Comparison of ENCODE assay signal across 9 cellular contexts in the genomic region with DNA sequence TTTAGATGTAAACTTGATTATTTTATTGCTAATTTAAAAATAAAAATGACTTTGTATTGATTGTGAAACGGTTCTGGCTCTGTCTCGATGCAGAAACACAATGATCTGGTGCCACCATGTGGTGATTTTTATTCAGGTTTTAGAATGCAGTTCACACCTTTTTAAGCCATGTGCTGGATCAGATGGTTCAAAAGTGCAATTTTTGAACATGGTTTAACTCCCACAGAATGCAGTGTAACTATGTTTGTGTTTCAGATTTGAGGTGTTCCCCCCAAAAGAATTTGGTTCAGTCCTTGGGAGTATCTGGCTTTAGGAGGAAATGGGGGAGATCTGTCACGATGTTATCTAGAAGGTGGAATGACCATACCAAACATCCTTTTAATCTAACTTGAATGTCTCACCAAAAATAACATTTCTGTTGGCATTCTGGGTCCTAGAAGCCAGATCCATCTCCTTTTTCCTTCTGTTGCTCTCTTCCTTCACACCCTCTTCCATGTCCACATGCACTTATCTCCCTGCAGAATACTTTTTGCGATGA. TPM values are rescaled to one million over a fixed set of nuclear protein-coding genes. Genes with fewer than 3 reads are reported as not detected.
DNase-seq lines count a peak whose midpoint lies in the region; ATAC-seq and TF ChIP-seq lines count a peak whose summit lies in the region.
"Had no signal": no experiment of that assay in that cellular context is flagged by ENCODE, and none has a peak within 500 bp of the region (broad histone marks: within the 10 kb centered on the region; RNA-seq: fewer than 3 reads in every experiment).

No MANE protein-coding gene starts in this region.

- H3K36me3 ChIP-seq in HEK293 (ENCODE audit: control insufficient read depth in 2 of 2, insufficient read depth in 1 of 2, low read length in 2 of 2): peaks cover 0 to 74% of the 10 kb centered on the region in 2 experiments; a peak in 2 of 3 replicates

- CTCF ChIA-PET in HEK293 (lab: Yijun Ruan, JAX): interaction anchor here (0.6 to 12.5 kb wide), 7 partner anchors 9 to 1643 kb away, joined by 3 to 110 read pairs (median 6); a partner anchor contains a TSS

- no peaks in the 10 kb centered on the region for H3K9me3 ChIP-seq in HEK293 (ENCODE audit: control insufficient read depth, insufficient read depth, low read depth, low read length)
- H3K9me3 ChIP-seq: BLaER1 had no signal

- H3K36me3 Mint-ChIP-seq in activated T-helper 17 cell treated with anti-CD3 and anti-CD28 coated beads, Interleukin-2, amount 50 U/mL, for 72 hours (ENCODE audit: low read depth): peaks cover 53% of the 10 kb centered on the region
- H3K36me3 Mint-ChIP-seq in glutamatergic neuron (ENCODE audit: unreplicated experiment): no peaks in the 10 kb centered on the region

- peak; percentile 50 for DNase-seq in DMS53 (lab: John Stamatoyannopoulos, UW)
- no peak for DNase-seq in DMS53 treated with DMSO at 0.1 percent for 48 hours (lab: John Stamatoyannopoulos, UW; ENCODE audit: unreplicated experiment)
- peak; percentile 29 for DNase-seq in NCI-H345 treated with DMSO at 0.1 percent for 48 hours (lab: John Stamatoyannopoulos, UW; ENCODE audit: unreplicated experiment)
- DNase-seq in glutamatergic neuron: no peak
- no peak for DNase-seq in retinal pigment epithelial cell (ENCODE audit: low read depth)
- no peak for DNase-seq in UCSD-AML1 (lab: John Stamatoyannopoulos, UW; ENCODE audit: unreplicated experiment)

- H3K27ac Mint-ChIP-seq in activated T-helper 17 cell treated with anti-CD3 and anti-CD28 coated beads, Interleukin-2, amount 50 U/mL, for 72 hours: no peak overlapping the region
- no peak overlapping the region for H3K27ac Mint-ChIP-seq in glutamatergic neuron (ENCODE audit: unreplicated experiment)

- H3K4me3 Mint-ChIP-seq in activated T-helper 17 cell treated with anti-CD3 and anti-CD28 coated beads, Interleukin-2, amount 50 U/mL, for 72 hours: no peak overlapping the region
- no peak overlapping the region for H3K4me3 Mint-ChIP-seq in glutamatergic neuron (ENCODE audit: unreplicated experiment)

- ATAC-seq in activated T-helper 17 cell treated with anti-CD3 and anti-CD28 coated beads, Interleukin-2, amount 50 U/mL, for 72 hours (replicated peaks): peak; percentile 68

- H3K27me3 Mint-ChIP-seq in activated T-helper 17 cell treated with anti-CD3 and anti-CD28 coated beads, Interleukin-2, amount 50 U/mL, for 72 hours: no peaks in the 10 kb centered on the region
- peaks cover 4% of the 10 kb centered on the region for H3K27me3 Mint-ChIP-seq in glutamatergic neuron (ENCODE audit: unreplicated experiment)

- H3K9me3 Mint-ChIP-seq in activated T-helper 17 cell treated with anti-CD3 and anti-CD28 coated beads, Interleukin-2, amount 50 U/mL, for 72 hours: no peaks in the 10 kb centered on the region
- H3K9me3 Mint-ChIP-seq in glutamatergic neuron (ENCODE audit: unreplicated experiment): no peaks in the 10 kb centered on the region

- no peaks in the 10 kb centered on the region for H3K4me1 Mint-ChIP-seq in activated T-helper 17 cell treated with anti-CD3 and anti-CD28 coated beads, Interleukin-2, amount 50 U/mL, for 72 hours
- H3K4me1 Mint-ChIP-seq in glutamatergic neuron (ENCODE audit: low read depth, unreplicated experiment): no peaks in the 10 kb centered on the region

- TF ChIP-seq CTCF in HEK293 (tag by site-specific recombination; IDR thresholded peaks at IDR 0.05): peak; percentile 36; the same call in 1 of the 2 replicates
- TF ChIP-seq CTCF in glutamatergic neuron (IDR thresholded peaks at IDR 0.05; ENCODE audit: partially characterized antibody, unreplicated experiment): peak; percentile 66
- TF ChIP-seq CTCF in retinal pigment epithelial cell (conservative IDR thresholded peaks at IDR 0.05; ENCODE audit: low read depth, low read length): peak; percentile 45

- H3K4me3 ChIP-seq in HEK293 (ENCODE audit: low read depth, low read length): no peak overlapping the region
- no peak overlapping the region for H3K4me3 ChIP-seq in retinal pigment epithelial cell (ENCODE audit: low read length)
- H3K4me3 ChIP-seq: BLaER1 had no signal

- no peak overlapping the region for H3K27ac ChIP-seq in HEK293 (ENCODE audit: extremely low read depth, low read depth, low read length)
- H3K27ac ChIP-seq: BLaER1 had no signal

- H3K4me1 ChIP-seq in HEK293 (ENCODE audit: control insufficient read depth, insufficient read depth, low read length): no peaks in the 10 kb centered on the region
- H3K4me1 ChIP-seq: BLaER1 had no signal

- POLR2A ChIA-PET in HEK293 (lab: Yijun Ruan, JAX): interaction anchor here (3.5 kb wide), 1 partner anchor 47 kb away, joined by 28 read pairs; a partner anchor contains a TSS

TF ChIP-seq in HEK293, 187 proteins besides CTCF, POLR2A, EP300 and RAD21:
- TF ChIP-seq YY1 (tag by site-specific recombination; IDR thresholded peaks at IDR 0.05) (no peak), ZNF654 (tag by site-specific recombination; IDR thresholded peaks at IDR 0.05; ENCODE audit: low read depth) (peak; percentile 70), ZNF629 (tag by site-specific recombination; IDR thresholded peaks at IDR 0.05) (0 out of 2 replicates have a peak, but pooled peaks have one; percentile 7), ZNF660 (tag by site-specific recombination; IDR thresholded peaks at IDR 0.05) (0 out of 2 replicates have a peak, but pooled peaks have one; percentile 19), ZNF600 (tag by site-specific recombination; IDR thresholded peaks at IDR 0.05) (0 out of 2 replicates have a peak, but pooled peaks have one; percentile 33), ZNF221 (tag by site-specific recombination; IDR thresholded peaks at IDR 0.05; ENCODE audit: borderline replicate concordance) (no peak), ZNF549 (tag by site-specific recombination; IDR thresholded peaks at IDR 0.05) (no peak), SCRT2 (tag by site-specific recombination; IDR thresholded peaks at IDR 0.05) (0 out of 2 replicates have a peak, but pooled peaks have one; percentile 3)
- TF ChIP-seq, protein P1, sequence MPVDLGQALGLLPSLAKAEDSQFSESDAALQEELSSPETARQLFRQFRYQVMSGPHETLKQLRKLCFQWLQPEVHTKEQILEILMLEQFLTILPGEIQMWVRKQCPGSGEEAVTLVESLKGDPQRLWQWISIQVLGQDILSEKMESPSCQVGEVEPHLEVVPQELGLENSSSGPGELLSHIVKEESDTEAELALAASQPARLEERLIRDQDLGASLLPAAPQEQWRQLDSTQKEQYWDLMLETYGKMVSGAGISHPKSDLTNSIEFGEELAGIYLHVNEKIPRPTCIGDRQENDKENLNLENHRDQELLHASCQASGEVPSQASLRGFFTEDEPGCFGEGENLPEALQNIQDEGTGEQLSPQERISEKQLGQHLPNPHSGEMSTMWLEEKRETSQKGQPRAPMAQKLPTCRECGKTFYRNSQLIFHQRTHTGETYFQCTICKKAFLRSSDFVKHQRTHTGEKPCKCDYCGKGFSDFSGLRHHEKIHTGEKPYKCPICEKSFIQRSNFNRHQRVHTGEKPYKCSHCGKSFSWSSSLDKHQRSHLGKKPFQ (tag by site-specific recombination; IDR thresholded peaks at IDR 0.05): peak; percentile 88

RNA-seq across cellular contexts. Expression of a gene that starts 7.9 kb away (rescaled TPM):
- 10 to 100 TPM; 51.2 to 92.8 TPM for total RNA-seq in activated T-helper 17 cell treated with anti-CD3 and anti-CD28 coated beads, Interleukin-2, amount 50 U/mL, for 72 hours
- total RNA-seq in glutamatergic neuron (ENCODE audit: unreplicated experiment): 36.4 TPM

RNA-seq across cellular contexts. Expression of a gene that starts 42.6 kb away (rescaled TPM):
- total RNA-seq in activated T-helper 17 cell treated with anti-CD3 and anti-CD28 coated beads, Interleukin-2, amount 50 U/mL, for 72 hours: not detected
- total RNA-seq in glutamatergic neuron (ENCODE audit: unreplicated experiment): not detected

RNA-seq across cellular contexts. Expression of a gene that starts 47.5 kb away (rescaled TPM):
- total RNA-seq in activated T-helper 17 cell treated with anti-CD3 and anti-CD28 coated beads, Interleukin-2, amount 50 U/mL, for 72 hours: 10 to 100 TPM in 1 of 2 donors, 1 to 10 TPM in 1; 9.5 to 12.6 TPM
- 42.1 TPM for total RNA-seq in glutamatergic neuron (ENCODE audit: unreplicated experiment)

Comparison
In these comparisons a context has a peak if more than half of its experiments do, and no peak if none do; other contexts are left out.
1. DNase-seq: peak in DMS53 (single experiment) and NCI-H345 treated with DMSO at 0.1 percent for 48 hours (single experiment); none in DMS53 treated with DMSO at 0.1 percent for 48 hours (single experiment), glutamatergic neuron (single experiment), retinal pigment epithelial cell (single experiment) and UCSD-AML1 (single experiment).
2. Peak in every context shown above with its lines, with median percentiles within 50 percentile points of each other: CTCF ChIP-seq.